In the genomic region with DNA sequence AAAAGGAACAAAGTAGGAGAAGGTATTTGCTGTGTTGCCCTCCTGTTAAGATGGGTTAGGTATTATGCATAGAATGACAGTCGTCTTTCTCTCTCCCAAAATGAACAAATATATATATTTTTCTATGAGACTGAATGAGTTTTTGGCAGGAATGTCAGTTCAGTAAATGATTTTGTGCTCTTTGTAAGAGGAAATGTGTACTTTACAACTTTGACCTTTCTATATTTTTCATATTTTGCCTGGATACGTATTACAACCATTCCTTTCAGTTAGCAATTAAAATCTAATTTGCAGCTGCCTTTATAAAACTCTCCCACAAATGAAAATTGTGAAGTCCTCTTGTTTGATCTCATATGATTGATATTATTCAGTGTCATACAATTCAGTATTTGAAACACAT, we compare ENCODE assay signal across 18 cellular contexts.
A peak's percentile ranks its signal among the peaks of the same experiment; 100 is the strongest.
DNase-seq lines count a peak whose midpoint lies in the region; ATAC-seq and TF ChIP-seq lines count a peak whose summit lies in the region.
"Had no signal": no experiment of that assay in that cellular context is flagged by ENCODE, and none has a peak within 500 bp of the region (broad histone marks: within the 10 kb centered on the region; RNA-seq: fewer than 3 reads in every experiment).

No MANE protein-coding gene starts in this region.

- no peaks in the 10 kb centered on the region for H3K9me3 ChIP-seq in right cardiac atrium (ENCODE audit: control insufficient read depth, low read length)
- H3K9me3 ChIP-seq: BLaER1, Caco-2 had no signal

- intact Hi-C loops in right cardiac atrium (cut with DNase I) = no loop called here

- in situ Hi-C loops in brain microvascular endothelial cell (cut with HindIII; ENCODE audit: low pct_ligation_motif_present, low sequenced_read_pairs) = no loop called here

- TF ChIP-seq CTCF in brain microvascular endothelial cell (IDR thresholded peaks at IDR 0.05; ENCODE audit: low read depth, low read length, missing control alignments) = no peak

- H3K27me3 ChIP-seq in brain microvascular endothelial cell (replicated peaks) (no peaks in the 10 kb centered on the region), right cardiac atrium (ENCODE audit: control insufficient read depth, insufficient read depth) (no peaks in the 10 kb centered on the region)
- H3K27me3 ChIP-seq: BLaER1 had no signal

- peak; percentile 7 for DNase-seq in KG1 (lab: John Stamatoyannopoulos, UW)
- DNase-seq in dermis microvascular lymphatic vessel endothelial cell (ENCODE audit: low read depth in 2 of 2) = peak; percentile 41 to 56
- peak; percentile 52 to 68 for DNase-seq in lung microvascular endothelial cell (ENCODE audit: low read depth in 2 of 2)
- DNase-seq in NCI-H1694 (lab: John Stamatoyannopoulos, UW) = no peak
- no peak for DNase-seq in brain microvascular endothelial cell
- no peak for DNase-seq in right cardiac atrium
- DNase-seq: Caco-2; CD4-positive, CD25-positive, alpha-beta regulatory T cell; CD8-positive, alpha-beta T cell; DMS79; EL; GDM1; GM23248; H9; HFFc6 had no signal

- H3K36me3 ChIP-seq in brain microvascular endothelial cell (replicated peaks) = no peaks in the 10 kb centered on the region
- H3K36me3 ChIP-seq: BLaER1 had no signal

- H3K27ac ChIP-seq in brain microvascular endothelial cell (no peak overlapping the region), right cardiac atrium (ENCODE audit: low read length) (no peak overlapping the region)
- H3K27ac ChIP-seq: BLaER1, C4-2B, GM23248 had no signal

- 71% methylated on average over 2 of the region's 2 CpGs for WGBS in right cardiac atrium

- H3K4me3 ChIP-seq in brain microvascular endothelial cell (ENCODE audit: low read depth, low read length) = no peak overlapping the region
- H3K4me3 ChIP-seq in right cardiac atrium (ENCODE audit: low read length) = no peak overlapping the region
- H3K4me3 ChIP-seq: BLaER1, GM12878, GM23248 had no signal

- ATAC-seq in right cardiac atrium = no peak
- ATAC-seq: CD8-positive, alpha-beta T cell; GM12878 had no signal

- peaks cover 5% of the 10 kb centered on the region for H3K4me1 ChIP-seq in right cardiac atrium (ENCODE audit: control insufficient read depth, insufficient read depth, low read length)
- H3K4me1 ChIP-seq: BLaER1, Caco-2 had no signal

Comparison
In these comparisons a context has a peak if more than half of its experiments do, and no peak if none do; other contexts are left out.
1. DNase-seq: peak in KG1 (single experiment), dermis microvascular lymphatic vessel endothelial cell (2 of 2) and lung microvascular endothelial cell (2 of 2); none in NCI-H1694 (single experiment), brain microvascular endothelial cell (single experiment) and right cardiac atrium (0 of 3).